In genomic region chr1:21927531-21928237, GRCh38 we compare ENCODE assay signal across 1 cellular context.
A peak's percentile ranks its signal among the peaks of the same experiment; 100 is the strongest.
TF ChIP-seq lines count a peak whose summit lies in the region.

No MANE protein-coding gene starts in this region.

TF ChIP-seq in HepG2, 621 proteins besides CTCF, POLR2A, EP300 and RAD21 (continued from another document):
- TF ChIP-seq ZFP91 (CRISPR knock-in tag; IDR thresholded peaks at IDR 0.05; ENCODE audit: borderline replicate concordance) (peak; percentile 38; the same call in 1 of the 2 replicates), SAP130 (CRISPR knock-in tag; IDR thresholded peaks at IDR 0.05; ENCODE audit: low read depth) (peak; percentile 70), CSRNP1 (CRISPR knock-in tag; IDR thresholded peaks at IDR 0.05) (no peak), ZEB1 (IDR thresholded peaks at IDR 0.05; ENCODE audit: insufficient replicate concordance, low read depth) (peak; percentile 83), ETV5 (CRISPR knock-in tag; IDR thresholded peaks at IDR 0.05; ENCODE audit: borderline replicate concordance) (peak; percentile 19; the same call in 1 of the 2 replicates), GFI1 (CRISPR knock-in tag; IDR thresholded peaks at IDR 0.05; ENCODE audit: borderline replicate concordance) (peak; percentile 98), ZNF580 (CRISPR knock-in tag; IDR thresholded peaks at IDR 0.05; ENCODE audit: borderline replicate concordance, low read depth) (peak; percentile 41; the same call in 1 of the 2 replicates), SP4 (CRISPR knock-in tag; IDR thresholded peaks at IDR 0.05) (no peak), ZMYM4 (CRISPR knock-in tag; IDR thresholded peaks at IDR 0.05) (0 out of 2 replicates have a peak, but pooled peaks have one; percentile 13), ZNF761 (CRISPR knock-in tag; conservative IDR thresholded peaks at IDR 0.05) (0 out of 2 replicates have a peak, but pooled peaks have one; percentile 38), TCF7 (IDR thresholded peaks at IDR 0.05; ENCODE audit: low read depth) (peak; percentile 29; the same call in 1 of the 2 replicates), TFAP4 (IDR thresholded peaks at IDR 0.05; ENCODE audit: borderline replicate concordance, low read depth) (peak; percentile 91), PRDM15 (CRISPR knock-in tag; IDR thresholded peaks at IDR 0.05) (peak; percentile 56; the same call in 1 of the 2 replicates), TEAD3 (CRISPR knock-in tag; optimal IDR thresholded peaks at IDR 0.05; ENCODE audit: borderline replicate concordance) (peak; percentile 97), ZFY (CRISPR knock-in tag; IDR thresholded peaks at IDR 0.05) (peak; percentile 26; the same call in 1 of the 2 replicates), SOX13 (IDR thresholded peaks at IDR 0.05) (no peak), SOX13 (CRISPR knock-in tag; conservative IDR thresholded peaks at IDR 0.05 in 1 of 2, IDR thresholded peaks at IDR 0.05 in 1 of 2) (peak in 1 of 2 experiments; percentile 10; a peak in 1 of 4 replicates), CREB1 (IDR thresholded peaks at IDR 0.05) (no peak), CREB1 (CRISPR knock-in tag; IDR thresholded peaks at IDR 0.05) (no peak), RXRA (CRISPR knock-in tag; IDR thresholded peaks at IDR 0.05) (peak; percentile 61; the same call in 1 of the 2 replicates), DNMT1 (CRISPR knock-in tag; IDR thresholded peaks at IDR 0.05) (no peak), HOXA3 (CRISPR knock-in tag; IDR thresholded peaks at IDR 0.05) (0 out of 2 replicates have a peak, but pooled peaks have one; percentile 15), ZNF432 (CRISPR knock-in tag; IDR thresholded peaks at IDR 0.05; ENCODE audit: borderline replicate concordance) (no peak), ZNF234 (CRISPR knock-in tag; conservative IDR thresholded peaks at IDR 0.05) (no peak), CEBPG (CRISPR knock-in tag; IDR thresholded peaks at IDR 0.05) (peak; percentile 51; the same call in 1 of the 2 replicates), ZFP36 (IDR thresholded peaks at IDR 0.05; ENCODE audit: borderline replicate concordance, low read depth, low read length, partially characterized antibody) (peak; percentile 25), CEBPB (IDR thresholded peaks at IDR 0.05; ENCODE audit: borderline replicate concordance, low read depth, low read length) (no peak), MTERF4 (CRISPR knock-in tag; IDR thresholded peaks at IDR 0.05) (no peak), HMG20B (CRISPR knock-in tag; conservative IDR thresholded peaks at IDR 0.05) (peak; percentile 80), PHF21A (CRISPR knock-in tag; IDR thresholded peaks at IDR 0.05) (peak; percentile 71), ARNT (IDR thresholded peaks at IDR 0.05) (no peak), RCOR2 (CRISPR knock-in tag; IDR thresholded peaks at IDR 0.05) (peak; percentile 79; the same call in 1 of the 2 replicates), NONO (IDR thresholded peaks at IDR 0.05) (no peak), NONO (CRISPR knock-in tag; conservative IDR thresholded peaks at IDR 0.05) (peak; percentile 48; the same call in 1 of the 2 replicates), ZNF879 (CRISPR knock-in tag; IDR thresholded peaks at IDR 0.05) (no peak), HDAC2 (CRISPR knock-in tag; IDR thresholded peaks at IDR 0.05) (peak; percentile 24; the same call in 1 of the 2 replicates), GATAD2A (CRISPR knock-in tag; IDR thresholded peaks at IDR 0.05) (peak; percentile 56; the same call in 1 of the 2 replicates)
- TF ChIP-seq, protein P1, sequence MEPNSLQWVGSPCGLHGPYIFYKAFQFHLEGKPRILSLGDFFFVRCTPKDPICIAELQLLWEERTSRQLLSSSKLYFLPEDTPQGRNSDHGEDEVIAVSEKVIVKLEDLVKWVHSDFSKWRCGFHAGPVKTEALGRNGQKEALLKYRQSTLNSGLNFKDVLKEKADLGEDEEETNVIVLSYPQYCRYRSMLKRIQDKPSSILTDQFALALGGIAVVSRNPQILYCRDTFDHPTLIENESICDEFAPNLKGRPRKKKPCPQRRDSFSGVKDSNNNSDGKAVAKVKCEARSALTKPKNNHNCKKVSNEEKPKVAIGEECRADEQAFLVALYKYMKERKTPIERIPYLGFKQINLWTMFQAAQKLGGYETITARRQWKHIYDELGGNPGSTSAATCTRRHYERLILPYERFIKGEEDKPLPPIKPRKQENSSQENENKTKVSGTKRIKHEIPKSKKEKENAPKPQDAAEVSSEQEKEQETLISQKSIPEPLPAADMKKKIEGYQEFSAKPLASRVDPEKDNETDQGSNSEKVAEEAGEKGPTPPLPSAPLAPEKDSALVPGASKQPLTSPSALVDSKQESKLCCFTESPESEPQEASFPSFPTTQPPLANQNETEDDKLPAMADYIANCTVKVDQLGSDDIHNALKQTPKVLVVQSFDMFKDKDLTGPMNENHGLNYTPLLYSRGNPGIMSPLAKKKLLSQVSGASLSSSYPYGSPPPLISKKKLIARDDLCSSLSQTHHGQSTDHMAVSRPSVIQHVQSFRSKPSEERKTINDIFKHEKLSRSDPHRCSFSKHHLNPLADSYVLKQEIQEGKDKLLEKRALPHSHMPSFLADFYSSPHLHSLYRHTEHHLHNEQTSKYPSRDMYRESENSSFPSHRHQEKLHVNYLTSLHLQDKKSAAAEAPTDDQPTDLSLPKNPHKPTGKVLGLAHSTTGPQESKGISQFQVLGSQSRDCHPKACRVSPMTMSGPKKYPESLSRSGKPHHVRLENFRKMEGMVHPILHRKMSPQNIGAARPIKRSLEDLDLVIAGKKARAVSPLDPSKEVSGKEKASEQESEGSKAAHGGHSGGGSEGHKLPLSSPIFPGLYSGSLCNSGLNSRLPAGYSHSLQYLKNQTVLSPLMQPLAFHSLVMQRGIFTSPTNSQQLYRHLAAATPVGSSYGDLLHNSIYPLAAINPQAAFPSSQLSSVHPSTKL (CRISPR knock-in tag; IDR thresholded peaks at IDR 0.05) = peak; percentile 44; the same call in 1 of the 2 replicates
- TF ChIP-seq, protein P2, sequence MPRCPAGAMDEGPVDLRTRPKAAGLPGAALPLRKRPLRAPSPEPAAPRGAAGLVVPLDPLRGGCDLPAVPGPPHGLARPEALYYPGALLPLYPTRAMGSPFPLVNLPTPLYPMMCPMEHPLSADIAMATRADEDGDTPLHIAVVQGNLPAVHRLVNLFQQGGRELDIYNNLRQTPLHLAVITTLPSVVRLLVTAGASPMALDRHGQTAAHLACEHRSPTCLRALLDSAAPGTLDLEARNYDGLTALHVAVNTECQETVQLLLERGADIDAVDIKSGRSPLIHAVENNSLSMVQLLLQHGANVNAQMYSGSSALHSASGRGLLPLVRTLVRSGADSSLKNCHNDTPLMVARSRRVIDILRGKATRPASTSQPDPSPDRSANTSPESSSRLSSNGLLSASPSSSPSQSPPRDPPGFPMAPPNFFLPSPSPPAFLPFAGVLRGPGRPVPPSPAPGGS (CRISPR knock-in tag; IDR thresholded peaks at IDR 0.05) = 0 out of 2 replicates have a peak, but pooled peaks have one; percentile 42
- TF ChIP-seq, protein P3, sequence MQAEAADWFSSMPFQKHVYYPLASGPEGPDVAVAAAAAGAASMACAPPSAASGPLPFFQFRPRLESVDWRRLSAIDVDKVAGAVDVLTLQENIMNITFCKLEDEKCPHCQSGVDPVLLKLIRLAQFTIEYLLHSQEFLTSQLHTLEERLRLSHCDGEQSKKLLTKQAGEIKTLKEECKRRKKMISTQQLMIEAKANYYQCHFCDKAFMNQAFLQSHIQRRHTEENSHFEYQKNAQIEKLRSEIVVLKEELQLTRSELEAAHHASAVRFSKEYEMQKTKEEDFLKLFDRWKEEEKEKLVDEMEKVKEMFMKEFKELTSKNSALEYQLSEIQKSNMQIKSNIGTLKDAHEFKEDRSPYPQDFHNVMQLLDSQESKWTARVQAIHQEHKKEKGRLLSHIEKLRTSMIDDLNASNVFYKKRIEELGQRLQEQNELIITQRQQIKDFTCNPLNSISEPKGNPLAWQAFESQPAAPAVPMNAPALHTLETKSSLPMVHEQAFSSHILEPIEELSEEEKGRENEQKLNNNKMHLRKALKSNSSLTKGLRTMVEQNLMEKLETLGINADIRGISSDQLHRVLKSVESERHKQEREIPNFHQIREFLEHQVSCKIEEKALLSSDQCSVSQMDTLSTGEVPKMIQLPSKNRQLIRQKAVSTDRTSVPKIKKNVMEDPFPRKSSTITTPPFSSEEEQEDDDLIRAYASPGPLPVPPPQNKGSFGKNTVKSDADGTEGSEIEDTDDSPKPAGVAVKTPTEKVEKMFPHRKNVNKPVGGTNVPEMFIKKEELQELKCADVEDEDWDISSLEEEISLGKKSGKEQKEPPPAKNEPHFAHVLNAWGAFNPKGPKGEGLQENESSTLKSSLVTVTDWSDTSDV (CRISPR knock-in tag; IDR thresholded peaks at IDR 0.05) = 0 out of 2 replicates have a peak, but pooled peaks have one; percentile 66
- TF ChIP-seq, protein P4, sequence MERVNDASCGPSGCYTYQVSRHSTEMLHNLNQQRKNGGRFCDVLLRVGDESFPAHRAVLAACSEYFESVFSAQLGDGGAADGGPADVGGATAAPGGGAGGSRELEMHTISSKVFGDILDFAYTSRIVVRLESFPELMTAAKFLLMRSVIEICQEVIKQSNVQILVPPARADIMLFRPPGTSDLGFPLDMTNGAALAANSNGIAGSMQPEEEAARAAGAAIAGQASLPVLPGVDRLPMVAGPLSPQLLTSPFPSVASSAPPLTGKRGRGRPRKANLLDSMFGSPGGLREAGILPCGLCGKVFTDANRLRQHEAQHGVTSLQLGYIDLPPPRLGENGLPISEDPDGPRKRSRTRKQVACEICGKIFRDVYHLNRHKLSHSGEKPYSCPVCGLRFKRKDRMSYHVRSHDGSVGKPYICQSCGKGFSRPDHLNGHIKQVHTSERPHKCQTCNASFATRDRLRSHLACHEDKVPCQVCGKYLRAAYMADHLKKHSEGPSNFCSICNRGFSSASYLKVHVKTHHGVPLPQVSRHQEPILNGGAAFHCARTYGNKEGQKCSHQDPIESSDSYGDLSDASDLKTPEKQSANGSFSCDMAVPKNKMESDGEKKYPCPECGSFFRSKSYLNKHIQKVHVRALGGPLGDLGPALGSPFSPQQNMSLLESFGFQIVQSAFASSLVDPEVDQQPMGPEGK (CRISPR knock-in tag; IDR thresholded peaks at IDR 0.05) = peak; percentile 44; the same call in 1 of the 2 replicates
TF ChIP-seq in HepG2: peak in this region for 51.
